In genomic region chr14:93772263-93772662, GRCh38 we compare ENCODE assay signal across 17 cellular contexts. TPM values are rescaled to one million over a fixed set of nuclear protein-coding genes. Genes with fewer than 3 reads are reported as not detected.
DNase-seq lines count a peak whose midpoint lies in the region; ATAC-seq and TF ChIP-seq lines count a peak whose summit lies in the region.
"Had no signal": no experiment of that assay in that cellular context is flagged by ENCODE, and none has a peak within 500 bp of the region (broad histone marks: within the 10 kb centered on the region; RNA-seq: fewer than 3 reads in every experiment).

No MANE protein-coding gene starts in this region.

- DNase-seq in esophagus muscularis mucosa (ENCODE audit: extremely low spot score), result no peak
- DNase-seq in left cardiac atrium, result peak; percentile 38
- DNase-seq in transverse colon, result no peak
- DNase-seq in NCI-H128 (lab: John Stamatoyannopoulos, UW; ENCODE audit: unreplicated experiment), result no peak
- DNase-seq: DMS 273 treated with DMSO at 0.1 percent for 48 hours, GF-D8, GOT3, NCI-H1417 treated with DMSO at 0.1 percent for 48 hours, NCI-H1930, NCI-H2171, NCI-H748 treated with DMSO at 0.1 percent for 48 hours, OCI-M1, RPMI8226 had no signal

- in situ Hi-C loops in transverse colon (cut with MboI; ENCODE audit: low pct_ligation_motif_present in 1 of 4, low pct_unique_long_range_greater_than_20kb in 1 of 4, low sequenced_read_pairs in 3 of 4), result no loop called here

- ATAC-seq in left cardiac atrium (peak; percentile 58 to 89), GM18511 (IDR thresholded peaks at IDR 0.05; ENCODE audit: unreplicated experiment) (no peak), HG02852 (IDR thresholded peaks at IDR 0.05; ENCODE audit: unreplicated experiment) (no peak)

- TF ChIP-seq POLR2A in esophagus muscularis mucosa (IDR thresholded peaks at IDR 0.05; ENCODE audit: low read depth) (no peak), transverse colon (IDR thresholded peaks at IDR 0.05) (no peak)

- 71% methylated on average over 3 of the region's 5 CpGs for WGBS in esophagus muscularis mucosa
- 47% methylated on average over 5 of the region's 5 CpGs; no CpG with 5 or more reads in 1 of the 2 donors for WGBS in transverse colon (ENCODE audit: low coverage in 1 of 2), 2 donors

- intact Hi-C loops in esophagus muscularis mucosa (cut with DNase I) (no loop called here), left cardiac atrium (cut with DNase I) (no loop called here), transverse colon (cut with DNase I; ENCODE audit: low total_unique reads) (no loop called here)

- H3K36me3 ChIP-seq in esophagus muscularis mucosa (peaks cover 0 to 50% (median 18%) of the 10 kb centered on the region in 4 donors), rectal smooth muscle tissue (ENCODE audit: control insufficient read depth, insufficient read depth, low read length) (peaks cover 2% of the 10 kb centered on the region), transverse colon (no peaks in the 10 kb centered on the region)

- peak overlapping the region; percentile 74 to 79 (median 76) for H3K27ac ChIP-seq in esophagus muscularis mucosa (replicated peaks in 1 of 4)
- peak overlapping the region; percentile 67 for H3K27ac ChIP-seq in rectal smooth muscle tissue (ENCODE audit: low read depth, low read length)
- H3K27ac ChIP-seq in transverse colon, result peak overlapping the region; percentile 32 to 65 (median 48)
- H3K27ac ChIP-seq: C4-2B had no signal

- H3K27me3 ChIP-seq in esophagus muscularis mucosa, result no peaks in the 10 kb centered on the region
- H3K27me3 ChIP-seq in rectal smooth muscle tissue (ENCODE audit: control insufficient read depth, insufficient read depth, low read length), result no peaks in the 10 kb centered on the region
- no peaks in the 10 kb centered on the region for H3K27me3 ChIP-seq in transverse colon

- no peak for TF ChIP-seq EP300 in esophagus muscularis mucosa (IDR thresholded peaks at IDR 0.05)
- no peak for TF ChIP-seq EP300 in transverse colon (IDR thresholded peaks at IDR 0.05; ENCODE audit: low read depth)

- H3K9me3 ChIP-seq in esophagus muscularis mucosa, result no peaks in the 10 kb centered on the region
- no peaks in the 10 kb centered on the region for H3K9me3 ChIP-seq in transverse colon

- H3K4me1 ChIP-seq in esophagus muscularis mucosa, result peaks cover 8 to 42% (median 34%) of the 10 kb centered on the region in 4 donors
- H3K4me1 ChIP-seq in rectal smooth muscle tissue (ENCODE audit: control insufficient read depth, insufficient read depth, low read length), result peaks cover 24% of the 10 kb centered on the region
- peaks cover 0 to 5% (median 0%) of the 10 kb centered on the region in 4 donors for H3K4me1 ChIP-seq in transverse colon

- TF ChIP-seq CTCF in esophagus muscularis mucosa (IDR thresholded peaks at IDR 0.05) (no peak), transverse colon (IDR thresholded peaks at IDR 0.05) (no peak)

- H3K9ac ChIP-seq in rectal smooth muscle tissue (ENCODE audit: low read length), result no peak overlapping the region

- H3K4me3 ChIP-seq in esophagus muscularis mucosa, result no peak overlapping the region
- no peak overlapping the region for H3K4me3 ChIP-seq in rectal smooth muscle tissue (ENCODE audit: low read length)
- no peak overlapping the region for H3K4me3 ChIP-seq in transverse colon

RNA-seq across cellular contexts. Expression of gene PRIMA1, which starts 16.0 kb away (rescaled TPM):
- total RNA-seq in esophagus muscularis mucosa (10 to 100 TPM; 18.7 to 30.9 (median 21.8) TPM), left cardiac atrium (1 to 10 TPM; 3.6 to 3.9 TPM), transverse colon (1 to 10 TPM; 3.0 to 8.2 (median 4.8) TPM)

Comparison
In these comparisons a context has a peak if more than half of its experiments do, and no peak if none do; other contexts are left out.
1. ATAC-seq: peak in left cardiac atrium (2 of 2); none in GM18511 (single experiment) and HG02852 (single experiment).
2. Peak in every context shown above with its lines, with median percentiles within 50 percentile points of each other: H3K27ac ChIP-seq.